Comparison of ENCODE assay signal across 26 cellular contexts in genomic region chr4:118898684-118899138, GRCh38. TPM values are rescaled to one million over a fixed set of nuclear protein-coding genes. Genes with fewer than 3 reads are reported as not detected.
A peak's percentile ranks its signal among the peaks of the same experiment; 100 is the strongest.
DNase-seq lines count a peak whose midpoint lies in the region; ATAC-seq and TF ChIP-seq lines count a peak whose summit lies in the region.
"Had no signal": no experiment of that assay in that cellular context is flagged by ENCODE, and none has a peak within 500 bp of the region (broad histone marks: within the 10 kb centered on the region; RNA-seq: fewer than 3 reads in every experiment).

No MANE protein-coding gene starts in this region.

- H3K4me2 ChIP-seq in mammary epithelial cell (ENCODE audit: insufficient read depth, low read depth, low read length) (no peak overlapping the region), smooth muscle cell (no peak overlapping the region)

- H4K20me1 ChIP-seq in mammary epithelial cell (ENCODE audit: insufficient read depth, low read length) (no peaks in the 10 kb centered on the region), smooth muscle cell (ENCODE audit: low read depth) (no peaks in the 10 kb centered on the region)

- H3K27me3 ChIP-seq in mammary epithelial cell (ENCODE audit: insufficient read depth, low read length) (no peaks in the 10 kb centered on the region), heart right ventricle (no peaks in the 10 kb centered on the region), psoas muscle (ENCODE audit: insufficient read depth in 3 of 3, low read length in 2 of 3) (no peaks in the 10 kb centered on the region), uterus (no peaks in the 10 kb centered on the region), smooth muscle cell (ENCODE audit: low read depth) (no peaks in the 10 kb centered on the region)
- H3K27me3 ChIP-seq: adrenal gland, SJCRH30, upper lobe of left lung had no signal

- in situ Hi-C loops in mammary epithelial cell (cut with MboI; ENCODE audit: low sequenced_read_pairs in 2 of 2) = no loop called here

- DNase-seq in mammary epithelial cell (no peak), heart right ventricle (peak; percentile 54 to 62), psoas muscle (peak; percentile 51 to 78), uterus (peak; percentile 68 to 70), NCI-H187 (lab: John Stamatoyannopoulos, UW) (no peak), smooth muscle cell (lab: John Stamatoyannopoulos, UW; ENCODE audit: unreplicated experiment) (no peak)
- DNase-seq in activated CD4-positive, alpha-beta T cell treated with anti-CD3 and anti-CD28 coated beads for 4 hours = no peak
- DNase-seq: activated CD8-positive, alpha-beta memory T cell treated with anti-CD3 and anti-CD28 coated beads, Interleukin-2, amount 50 U/mL, for 48 hours; activated effector memory CD4-positive, alpha-beta T cell treated with anti-CD3 and anti-CD28 coated beads, Interleukin-2, amount 50 U/mL, for 16 hours; CD8-positive, alpha-beta memory T cell; DMS53; left colon; MV-4-11; NCI-H187 treated with DMSO at 0.1 percent for 48 hours; NCI-H226; OCI-M1; SJCRH30; small intestine; stimulated activated CD4-positive, alpha-beta T cell treated with anti-CD3 and anti-CD28 coated beads, Interleukin-4, amount 100 ng/mL, for 1 hour; stimulated activated naive CD8-positive, alpha-beta T cell treated with anti-CD3 and anti-CD28 coated beads, Interleukin-15, Interleukin-2, amounts not matched to agents 100 U/mL and 50 U/mL, for 24 hours had no signal

- H2AFZ ChIP-seq in mammary epithelial cell (ENCODE audit: low read depth, low read length) (peak overlapping the region; percentile 72), smooth muscle cell (ENCODE audit: low read depth) (no peak overlapping the region)

- intact Hi-C loops in mammary epithelial cell (cut with micrococcal nuclease) (loop anchor here (10.0 kb wide), 1 partner anchor 214 kb away; the partner anchor contains the start of gene METTL14), heart right ventricle (cut with DNase I) (loop anchor here in 4 of 10 donors (5.0 to 10.0 kb wide), 4 partner anchors 66 to 249 kb away; no protein-coding TSS in a partner anchor), psoas muscle (cut with DNase I) (loop anchor here in 1 of 2 donors (5.0 kb wide), 1 partner anchor 54 kb away; no protein-coding TSS in a partner anchor), uterus (cut with DNase I; ENCODE audit: low total_unique reads) (no loop called here)

- no peaks in the 10 kb centered on the region for H3F3A ChIP-seq in smooth muscle cell (ENCODE audit: low read depth)

- dilution Hi-C loops in mammary epithelial cell (cut with HindIII; ENCODE audit: low sequenced_read_pairs) = no loop called here

- ATAC-seq in heart right ventricle = peak; percentile 64 to 94 (median 86)
- peak; percentile 87 to 94 (median 92) for ATAC-seq in psoas muscle
- no peak for ATAC-seq in GM19455 (IDR thresholded peaks at IDR 0.05; ENCODE audit: unreplicated experiment)
- ATAC-seq: K562; left colon; stimulated activated naive CD8-positive, alpha-beta T cell treated with anti-CD3 and anti-CD28 coated beads, Interleukin-15, Interleukin-2, amounts not matched to agents 100 U/mL and 50 U/mL, for 24 hours had no signal

- CTCF ChIA-PET in mammary epithelial cell (lab: Charles Lee; ENCODE audit: low non-redundant PET) = no interaction called here

- no peak for TF ChIP-seq CTCF in mammary epithelial cell (conservative IDR thresholded peaks at IDR 0.05 in 1 of 2, IDR thresholded peaks at IDR 0.05 in 1 of 2; ENCODE audit: extremely low read depth in 1 of 2, insufficient read depth in 1 of 2, low read depth in 1 of 2, low read length in 2 of 2)
- TF ChIP-seq CTCF in heart right ventricle (IDR thresholded peaks at IDR 0.05) = no peak
- TF ChIP-seq CTCF in psoas muscle (IDR thresholded peaks at IDR 0.05) = no peak
- no peak for TF ChIP-seq CTCF in uterus (IDR thresholded peaks at IDR 0.05)
- no peak for TF ChIP-seq CTCF in smooth muscle cell (IDR thresholded peaks at IDR 0.05; ENCODE audit: borderline replicate concordance, insufficient read depth, poor library complexity, severe bottlenecking)

- WGBS in mammary epithelial cell (ENCODE audit: low coverage, missing lambda C conversion rate) = 41% methylated on average over 6 of the region's 6 CpGs
- 45 to 54% methylated on average over 6 of the region's 6 CpGs for WGBS in heart right ventricle, 2 donors
- 28 to 43% (median 31%) methylated on average over 6 of the region's 6 CpGs for WGBS in psoas muscle, 3 donors
- 90% methylated on average over 6 of the region's 6 CpGs for WGBS in smooth muscle cell (ENCODE audit: low lambda C conversion rate)

- H3K4me3 ChIP-seq in mammary epithelial cell (replicated peaks in 1 of 3; ENCODE audit: insufficient read depth in 1 of 3, low read depth in 2 of 3, low read length in 3 of 3) (no peak overlapping the region), heart right ventricle (peak overlapping the region in 2 of 10 donors; percentile 4 to 7), psoas muscle (peak overlapping the region; percentile 37), uterus (no peak overlapping the region), smooth muscle cell (no peak overlapping the region)
- H3K4me3 ChIP-seq: adrenal gland, K562, SJCRH30, upper lobe of left lung had no signal

- H3K4me1 ChIP-seq in mammary epithelial cell (ENCODE audit: insufficient read depth, low read length) (no peaks in the 10 kb centered on the region), heart right ventricle (peaks cover 4 to 85% (median 39%) of the 10 kb centered on the region in 9 donors), psoas muscle (peaks cover 30% of the 10 kb centered on the region), uterus (peaks cover 0 to 5% of the 10 kb centered on the region in 2 donors), smooth muscle cell (ENCODE audit: low read depth) (no peaks in the 10 kb centered on the region)
- H3K4me1 ChIP-seq: SJCRH30, upper lobe of left lung had no signal

- no peak overlapping the region for H3K9ac ChIP-seq in mammary epithelial cell (ENCODE audit: insufficient read depth, low read length)
- H3K9ac ChIP-seq in smooth muscle cell (ENCODE audit: low read depth) = no peak overlapping the region

- no peak overlapping the region for H3K27ac ChIP-seq in mammary epithelial cell (ENCODE audit: insufficient read depth, low read depth, low read length)
- peak overlapping the region; percentile 38 to 93 (median 82) for H3K27ac ChIP-seq in heart right ventricle
- peak overlapping the region; percentile 88 for H3K27ac ChIP-seq in psoas muscle
- H3K27ac ChIP-seq in uterus = peak overlapping the region; percentile 89 to 96
- H3K27ac ChIP-seq in smooth muscle cell (ENCODE audit: low read depth) = no peak overlapping the region
- H3K27ac ChIP-seq: epithelial cell of prostate, SJCRH30, upper lobe of left lung, VCaP had no signal

- BruUV-seq in mammary epithelial cell (replicated peaks; lab: Mats Ljungman, UMichigan) = no TSS peak

- TF ChIP-seq POLR2A in uterus (IDR thresholded peaks at IDR 0.05) = no peak

- H3K36me3 ChIP-seq in mammary epithelial cell (ENCODE audit: insufficient read depth, low read length) = no peaks in the 10 kb centered on the region
- H3K36me3 ChIP-seq in heart right ventricle = no peaks in the 10 kb centered on the region
- no peaks in the 10 kb centered on the region for H3K36me3 ChIP-seq in psoas muscle (ENCODE audit: insufficient read depth in 1 of 2, low read depth in 1 of 2)
- no peaks in the 10 kb centered on the region for H3K36me3 ChIP-seq in uterus
- no peaks in the 10 kb centered on the region for H3K36me3 ChIP-seq in smooth muscle cell (ENCODE audit: low read depth)
- H3K36me3 ChIP-seq: adrenal gland, SJCRH30, upper lobe of left lung had no signal

- H3K79me2 ChIP-seq in mammary epithelial cell (ENCODE audit: insufficient read depth, low read length) (no peaks in the 10 kb centered on the region), smooth muscle cell (ENCODE audit: low read depth) (no peaks in the 10 kb centered on the region)

- H3K9me3 ChIP-seq in mammary epithelial cell (replicated peaks; ENCODE audit: insufficient read depth, low read length) (no peaks in the 10 kb centered on the region), heart right ventricle (no peaks in the 10 kb centered on the region), psoas muscle (no peaks in the 10 kb centered on the region), uterus (no peaks in the 10 kb centered on the region), smooth muscle cell (replicated peaks; ENCODE audit: low read depth) (no peaks in the 10 kb centered on the region)
- H3K9me3 ChIP-seq: adrenal gland, SJCRH30, upper lobe of left lung had no signal

RNA-seq across cellular contexts. Expression of gene SYNPO2, which starts 10.1 kb away (rescaled TPM):
- total RNA-seq in mammary epithelial cell (10 to 100 TPM in 1 of 2 donors, 1 to 10 TPM in 1; 3.3 to 11.2 TPM), heart right ventricle (100 to 1,000 TPM; 197 to 405 (median 267) TPM), psoas muscle (1,000 to 10,000 TPM; 1,548 to 2,858 (median 2,312) TPM), uterus (100 to 1,000 TPM; 144 to 400 (median 228) TPM), smooth muscle cell (4.2 and 4.5 TPM in 2 replicates)
- polyA plus RNA-seq in mammary epithelial cell (0.22 TPM), heart right ventricle (10 to 100 TPM; 27.5 to 29.1 TPM), psoas muscle (100 to 1,000 TPM in 2 of 3 donors, 10 to 100 TPM in 1; 35.7 to 861 (median 475) TPM), smooth muscle cell (0.08 and 0.59 TPM in 2 replicates)
- polyA minus RNA-seq in mammary epithelial cell = 0.41 TPM

Comparison
In these comparisons a context has a peak if more than half of its experiments do, and no peak if none do; other contexts are left out.
1. DNase-seq: peak in heart right ventricle (2 of 2), psoas muscle (2 of 2) and uterus (2 of 2); none in mammary epithelial cell (single experiment), activated CD4-positive, alpha-beta T cell treated with anti-CD3 and anti-CD28 coated beads for 4 hours (0 of 2), NCI-H187 (0 of 2) and smooth muscle cell (single experiment).
2. H3K27ac ChIP-seq: peak in heart right ventricle (10 of 10), psoas muscle (single experiment) and uterus (2 of 2); none in mammary epithelial cell (single experiment) and smooth muscle cell (single experiment).
3. RNA of gene SYNPO2, which starts 10.1 kb away (total RNA-seq): 1,548 to 2,858 TPM in psoas muscle, 144 to 400 TPM in uterus and 197 to 405 TPM in heart right ventricle; 3.3 to 11.2 TPM in mammary epithelial cell and 4.2 to 4.5 TPM in smooth muscle cell; every median in the first group is over 10 times any median in the second.